In genomic region chr4:127055349-127055748, GRCh38 we compare ENCODE assay signal across 14 cellular contexts.
DNase-seq lines count a peak whose midpoint lies in the region; ATAC-seq and TF ChIP-seq lines count a peak whose summit lies in the region.
"Had no signal": no experiment of that assay in that cellular context is flagged by ENCODE, and none has a peak within 500 bp of the region (broad histone marks: within the 10 kb centered on the region; RNA-seq: fewer than 3 reads in every experiment).

No MANE protein-coding gene starts in this region.

- POLR2A ChIA-PET in AG04450 (lab: Yijun Ruan, JAX) = no interaction called here

- H3K4me3 Mint-ChIP-seq in CD14-positive monocyte = no peak overlapping the region
- H3K4me3 Mint-ChIP-seq in activated T-helper 17 cell treated with anti-CD3 and anti-CD28 coated beads, Interleukin-2, amount 50 U/mL, for 72 hours = no peak overlapping the region
- H3K4me3 Mint-ChIP-seq: natural killer cell had no signal

- intact Hi-C loops in CD14-positive monocyte (cut with micrococcal nuclease) = no loop called here

- no peaks in the 10 kb centered on the region for H3K36me3 ChIP-seq in MG63
- H3K36me3 ChIP-seq: uterus had no signal

- H3K27me3 ChIP-seq in AG04450 (ENCODE audit: control insufficient read depth, insufficient read depth, low read length) (no peaks in the 10 kb centered on the region), MG63 (no peaks in the 10 kb centered on the region)
- H3K27me3 ChIP-seq: uterus had no signal

- no peak for TF ChIP-seq CTCF in AG04450 (IDR thresholded peaks at IDR 0.05; ENCODE audit: low read depth, low read length)
- no peak for TF ChIP-seq CTCF in foreskin fibroblast (IDR thresholded peaks at IDR 0.05; ENCODE audit: low read depth, low read length)
- TF ChIP-seq CTCF in GM20000 (IDR thresholded peaks at IDR 0.05; ENCODE audit: extremely low read depth, missing control alignments) = no peak
- TF ChIP-seq CTCF in CD14-positive monocyte (IDR thresholded peaks at IDR 0.05) = no peak

- no peaks in the 10 kb centered on the region for H3K27me3 Mint-ChIP-seq in CD14-positive monocyte (ENCODE audit: low read depth in 3 of 3)
- no peaks in the 10 kb centered on the region for H3K27me3 Mint-ChIP-seq in activated T-helper 17 cell treated with anti-CD3 and anti-CD28 coated beads, Interleukin-2, amount 50 U/mL, for 72 hours

- DNase-seq in AG04450 (ENCODE audit: low read depth, low spot score) = peak; percentile 16
- DNase-seq in MG63 = peak; percentile 66
- peak in 50 of 58 donors; percentile 1 to 77 (median 31) for DNase-seq in anterior cingulate cortex (lab: John Stamatoyannopoulos, UW)
- peak; percentile 22 to 67 for DNase-seq in foreskin fibroblast
- no peak for DNase-seq in GM20000 (ENCODE audit: low spot score)
- DNase-seq in CD14-positive monocyte (ENCODE audit: low spot score) = no peak
- no peak for DNase-seq in activated CD4-positive, CD25-positive, alpha-beta regulatory T cell (lab: John Stamatoyannopoulos, UW)
- DNase-seq: activated CD4-positive, CD25-positive, alpha-beta regulatory T cell treated with anti-CD3 and anti-CD28 coated beads, Interleukin-2, amount 50 U/mL, for 72 hours; activated T-cell treated with anti-CD3 and anti-CD28 coated beads, Interleukin-2, amount 50 U/mL, for 48 hours; MM.1S; natural killer cell; NK-92 treated with Interleukin-12 subunit alpha and Interleukin-12 subunit beta, amount 100 ng/mL, for 24 hours; uterus had no signal

- CTCF ChIA-PET in AG04450 (lab: Charles Lee) = no interaction called here

- no peaks in the 10 kb centered on the region for H3K9me3 ChIP-seq in AG04450 (ENCODE audit: control insufficient read depth, insufficient read depth, low read length)
- no peaks in the 10 kb centered on the region for H3K9me3 ChIP-seq in MG63
- H3K9me3 ChIP-seq: uterus had no signal

- no peaks in the 10 kb centered on the region for H3K36me3 Mint-ChIP-seq in CD14-positive monocyte
- no peaks in the 10 kb centered on the region for H3K36me3 Mint-ChIP-seq in activated T-helper 17 cell treated with anti-CD3 and anti-CD28 coated beads, Interleukin-2, amount 50 U/mL, for 72 hours (ENCODE audit: low read depth)

- H3K4me1 Mint-ChIP-seq in CD14-positive monocyte = no peaks in the 10 kb centered on the region
- H3K4me1 Mint-ChIP-seq in activated T-helper 17 cell treated with anti-CD3 and anti-CD28 coated beads, Interleukin-2, amount 50 U/mL, for 72 hours = no peaks in the 10 kb centered on the region
- H3K4me1 Mint-ChIP-seq: natural killer cell had no signal

- no peak overlapping the region for H3K27ac Mint-ChIP-seq in CD14-positive monocyte
- H3K27ac Mint-ChIP-seq in activated T-helper 17 cell treated with anti-CD3 and anti-CD28 coated beads, Interleukin-2, amount 50 U/mL, for 72 hours = no peak overlapping the region
- H3K27ac Mint-ChIP-seq: natural killer cell had no signal

- no peak overlapping the region for H3K27ac ChIP-seq in AG04450 (ENCODE audit: low read depth, low read length)
- H3K27ac ChIP-seq: uterus had no signal

- H3K4me3 ChIP-seq in AG04450 (ENCODE audit: low read depth, low read length) (no peak overlapping the region), MG63 (no peak overlapping the region), foreskin fibroblast (ENCODE audit: low read depth in 1 of 2, low read length in 2 of 2) (no peak overlapping the region)
- H3K4me3 ChIP-seq: uterus had no signal

- H3K9me3 Mint-ChIP-seq in CD14-positive monocyte = peaks cover 2 to 16% (median 8%) of the 10 kb centered on the region in 7 donors
- peaks cover 19% of the 10 kb centered on the region for H3K9me3 Mint-ChIP-seq in activated T-helper 17 cell treated with anti-CD3 and anti-CD28 coated beads, Interleukin-2, amount 50 U/mL, for 72 hours

- no peak for ATAC-seq in activated T-helper 17 cell treated with anti-CD3 and anti-CD28 coated beads, Interleukin-2, amount 50 U/mL, for 72 hours (replicated peaks)
- ATAC-seq: natural killer cell had no signal

Comparison
In these comparisons a context has a peak if more than half of its experiments do, and no peak if none do; other contexts are left out.
1. DNase-seq: peak in AG04450 (single experiment), MG63 (single experiment), anterior cingulate cortex (50 of 58) and foreskin fibroblast (2 of 2); none in GM20000 (single experiment), CD14-positive monocyte (single experiment) and activated CD4-positive, CD25-positive, alpha-beta regulatory T cell (0 of 4).